In the genomic region with DNA sequence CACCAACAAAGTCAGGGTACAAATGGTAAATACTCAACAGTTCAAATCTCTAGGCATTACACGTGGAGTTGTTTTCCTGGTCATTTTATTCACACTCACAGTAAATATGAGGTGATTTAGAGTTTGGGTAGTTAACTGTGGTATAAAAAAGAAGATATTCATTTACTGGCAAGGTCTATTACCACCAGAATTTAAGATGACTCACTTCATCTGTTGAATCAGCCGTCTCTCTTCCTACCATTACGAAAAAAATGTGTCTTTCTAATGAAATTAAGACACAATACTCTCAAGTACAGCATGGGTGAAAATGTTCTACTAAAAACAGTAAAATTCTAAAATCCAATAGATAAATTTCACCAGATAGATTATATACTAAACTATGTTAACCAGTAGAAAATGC, we compare ENCODE assay signal across 20 cellular contexts. TPM values are rescaled to one million over a fixed set of nuclear protein-coding genes. Genes with fewer than 3 reads are reported as not detected.
DNase-seq lines count a peak whose midpoint lies in the region; ATAC-seq and TF ChIP-seq lines count a peak whose summit lies in the region.
"Had no signal": no experiment of that assay in that cellular context is flagged by ENCODE, and none has a peak within 500 bp of the region (broad histone marks: within the 10 kb centered on the region; RNA-seq: fewer than 3 reads in every experiment).

No MANE protein-coding gene starts in this region.

- ATAC-seq in activated T-cell treated with anti-CD3 and anti-CD28 coated beads, Interleukin-2, amount 50 U/mL, for 72 hours (replicated peaks in 1 of 2): peak in 1 of 2 donors; percentile 25
- ATAC-seq in HG03039 (IDR thresholded peaks at IDR 0.05; ENCODE audit: unreplicated experiment): no peak
- ATAC-seq: A549, K562 had no signal

- peak overlapping the region; percentile 44 for H3K27ac Mint-ChIP-seq in activated T-cell treated with anti-CD3 and anti-CD28 coated beads, Interleukin-2, amount 50 U/mL, for 72 hours
- H3K27ac Mint-ChIP-seq: activated T-helper 2 cell treated with anti-CD3 and anti-CD28 coated beads, Interferon-gamma antibody, Interleukin-2, Interleukin-4, amounts not matched to agents 10 μg/mL and 5 μg/mL and 100 μg/mL, durations not matched to agents 14 hours and 24 hours and 36 hours; endodermal cell had no signal

- no peak overlapping the region for H3K4me3 Mint-ChIP-seq in activated T-cell treated with anti-CD3 and anti-CD28 coated beads, Interleukin-2, amount 50 U/mL, for 72 hours
- H3K4me3 Mint-ChIP-seq: endodermal cell, neural crest cell had no signal

- no peaks in the 10 kb centered on the region for H3K27me3 Mint-ChIP-seq in activated T-cell treated with anti-CD3 and anti-CD28 coated beads, Interleukin-2, amount 50 U/mL, for 72 hours (ENCODE audit: low read depth)

- peaks cover 54% of the 10 kb centered on the region for H3K36me3 ChIP-seq in adipocyte (ENCODE audit: control insufficient read depth, insufficient read depth, low read length, severe bottlenecking)

- no peak for TF ChIP-seq POLR2A in erythroblast (IDR thresholded peaks at IDR 0.05; ENCODE audit: low read length)

- H3K4me3 ChIP-seq in adipocyte (ENCODE audit: low read length) (peak overlapping the region; percentile 34), fibroblast of the aortic adventitia (ENCODE audit: low read depth, low read length) (no peak overlapping the region)
- H3K4me3 ChIP-seq: A549, K562, lung, thoracic aorta had no signal

- DNase-seq in activated T-cell treated with anti-CD3 and anti-CD28 coated beads, Interleukin-2, amount 50 U/mL, for 72 hours: no peak
- DNase-seq in activated T-cell treated with anti-CD3 and anti-CD28 coated beads, Interleukin-2, amount 50 U/mL, for 48 hours: no peak
- DNase-seq in adipocyte (ENCODE audit: low read depth) (peak; percentile 47), fibroblast of the aortic adventitia (ENCODE audit: low read depth) (peak; percentile 69), stromal cell of bone marrow (ENCODE audit: low read depth) (peak; percentile 51), erythroblast (lab: John Stamatoyannopoulos, UW) (no peak), GF-D8 (lab: John Stamatoyannopoulos, UW) (no peak)
- DNase-seq: activated CD4-positive, alpha-beta T cell treated with anti-CD3 and anti-CD28 coated beads for 48 hours; endodermal cell; NCI-H1436 treated with DMSO at 0.1 percent for 48 hours; NCI-H446; OCI-M1; small intestine had no signal

- H3K4me1 Mint-ChIP-seq in activated T-cell treated with anti-CD3 and anti-CD28 coated beads, Interleukin-2, amount 50 U/mL, for 72 hours (ENCODE audit: low read depth): peaks cover 22% of the 10 kb centered on the region
- H3K4me1 Mint-ChIP-seq: endodermal cell had no signal

- H3K9me3 Mint-ChIP-seq in activated T-cell treated with anti-CD3 and anti-CD28 coated beads, Interleukin-2, amount 50 U/mL, for 72 hours: no peaks in the 10 kb centered on the region
- H3K9me3 Mint-ChIP-seq: activated T-helper 2 cell treated with anti-CD3 and anti-CD28 coated beads, Interferon-gamma antibody, Interleukin-2, Interleukin-4, amounts not matched to agents 10 μg/mL and 5 μg/mL and 100 μg/mL, durations not matched to agents 14 hours and 24 hours and 36 hours; neural crest cell had no signal

- H3K4me1 ChIP-seq in adipocyte (ENCODE audit: control insufficient read depth, insufficient read depth, low read length): peaks cover 17% of the 10 kb centered on the region

- peaks cover 2 to 8% of the 10 kb centered on the region in 2 donors for H3K36me3 Mint-ChIP-seq in activated T-cell treated with anti-CD3 and anti-CD28 coated beads, Interleukin-2, amount 50 U/mL, for 72 hours (ENCODE audit: insufficient read depth in 2 of 2)

- H3K27me3 ChIP-seq in adipocyte (replicated peaks; ENCODE audit: control insufficient read depth, insufficient read depth, low read length): no peaks in the 10 kb centered on the region

- no peaks in the 10 kb centered on the region for H3K9me3 ChIP-seq in adipocyte (ENCODE audit: control insufficient read depth, low read length)
- H3K9me3 ChIP-seq: A549, thoracic aorta had no signal

- H3K9ac ChIP-seq in adipocyte (ENCODE audit: low read length): no peak overlapping the region

- TF ChIP-seq CTCF in fibroblast of the aortic adventitia (IDR thresholded peaks at IDR 0.05; ENCODE audit: insufficient read depth, low read length): no peak

RNA-seq across cellular contexts. Expression of a gene that starts 21.0 kb away (rescaled TPM):
- 1 to 10 TPM; 1.0 to 1.2 TPM for total RNA-seq in activated T-cell treated with anti-CD3 and anti-CD28 coated beads, Interleukin-2, amount 50 U/mL, for 72 hours
- 0.25 and 2.4 TPM in 2 replicates for total RNA-seq in fibroblast of the aortic adventitia (ENCODE audit: low replicate concordance)

Comparison
In these comparisons a context has a peak if more than half of its experiments do, and no peak if none do; other contexts are left out.
1. DNase-seq: peak in adipocyte (single experiment), fibroblast of the aortic adventitia (single experiment) and stromal cell of bone marrow (single experiment); none in activated T-cell treated with anti-CD3 and anti-CD28 coated beads, Interleukin-2, amount 50 U/mL, for 72 hours (0 of 2), activated T-cell treated with anti-CD3 and anti-CD28 coated beads, Interleukin-2, amount 50 U/mL, for 48 hours (0 of 2), erythroblast (0 of 2) and GF-D8 (single experiment).